22 cellular contexts compared by ENCODE assay signal in genomic region chr1:117598489-117598888, GRCh38.
"Had no signal": no experiment of that assay in that cellular context is flagged by ENCODE, and none has a peak within 500 bp of the region (broad histone marks: within the 10 kb centered on the region; RNA-seq: fewer than 3 reads in every experiment).

No MANE protein-coding gene starts in this region.

- H3K36me3 ChIP-seq: cardiac muscle cell, MG63 had no signal

- H3K4me3 Mint-ChIP-seq: activated CD4-positive, alpha-beta T cell treated with anti-CD3 and anti-CD28 coated beads for 36 hours; activated CD8-positive, alpha-beta T cell treated with anti-CD3 and anti-CD28 coated beads for 36 hours; activated naive CD4-positive, alpha-beta T cell treated with anti-CD3 and anti-CD28 coated beads for 36 hours; activated naive CD8-positive, alpha-beta T cell; activated T-helper 1 cell treated with anti-CD3 and anti-CD28 coated beads, Interleukin-12 subunit alpha, Interleukin-12 subunit beta, Interleukin-2, Interleukin-4 antibody, amounts not matched to agents 30 ng/mL and 10 ng/mL and 1 ng/mL, durations not matched to agents 14 hours and 24 hours and 36 hours; brain had no signal

- H3K27me3 Mint-ChIP-seq: activated CD4-positive, alpha-beta T cell treated with anti-CD3 and anti-CD28 coated beads for 36 hours had no signal

- H3K9me3 Mint-ChIP-seq: activated CD8-positive, alpha-beta T cell treated with anti-CD3 and anti-CD28 coated beads for 36 hours; activated naive CD4-positive, alpha-beta T cell treated with anti-CD3 and anti-CD28 coated beads for 36 hours; activated T-helper 1 cell treated with anti-CD3 and anti-CD28 coated beads, Interleukin-12 subunit alpha, Interleukin-12 subunit beta, Interleukin-2, Interleukin-4 antibody, amounts not matched to agents 30 ng/mL and 10 ng/mL and 1 ng/mL, durations not matched to agents 14 hours and 24 hours and 36 hours; brain had no signal

- H3K27ac ChIP-seq: cardiac muscle cell, VCaP had no signal

- ATAC-seq: activated CD4-positive, alpha-beta T cell treated with anti-CD3 and anti-CD28 coated beads for 36 hours; activated CD8-positive, alpha-beta T cell treated with anti-CD3 and anti-CD28 coated beads for 36 hours; PC-3 had no signal

- H3K9me3 ChIP-seq: MG63 had no signal

- H3K27ac Mint-ChIP-seq: activated CD4-positive, alpha-beta T cell treated with anti-CD3 and anti-CD28 coated beads for 36 hours; activated CD8-positive, alpha-beta T cell treated with anti-CD3 and anti-CD28 coated beads for 36 hours; activated naive CD4-positive, alpha-beta T cell treated with anti-CD3 and anti-CD28 coated beads for 36 hours; activated naive CD8-positive, alpha-beta T cell; activated T-helper 1 cell treated with anti-CD3 and anti-CD28 coated beads, Interleukin-12 subunit alpha, Interleukin-12 subunit beta, Interleukin-2, Interleukin-4 antibody, amounts not matched to agents 30 ng/mL and 10 ng/mL and 1 ng/mL, durations not matched to agents 14 hours and 24 hours and 36 hours; brain had no signal

- H3K36me3 Mint-ChIP-seq: activated naive CD8-positive, alpha-beta T cell; brain had no signal

- H3K4me1 Mint-ChIP-seq: activated CD4-positive, alpha-beta T cell treated with anti-CD3 and anti-CD28 coated beads for 36 hours; brain had no signal

- H3K27me3 ChIP-seq: MG63 had no signal

- H3K4me3 ChIP-seq: cardiac muscle cell, MG63 had no signal

- DNase-seq: activated CD4-positive, alpha-beta T cell treated with anti-CD3 and anti-CD28 coated beads for 36 hours; activated CD4-positive, alpha-beta T cell treated with anti-CD3 and anti-CD28 coated beads, Interleukin-2, amount 50 U/mL, for 1 hour; activated CD8-positive, alpha-beta memory T cell treated with anti-CD3 and anti-CD28 coated beads, Interleukin-2, amount 50 U/mL, for 4 hours; activated CD8-positive, alpha-beta T cell treated with anti-CD3 and anti-CD28 coated beads for 36 hours; activated gamma-delta T cell; activated naive CD4-positive, alpha-beta T cell treated with anti-CD3 and anti-CD28 coated beads for 36 hours; amygdala; MG63; NCI-H1105; NCI-H1436 treated with DMSO at 0.1 percent for 48 hours; NCI-H187; NCI-H2081; NCI-H510A treated with DMSO at 0.1 percent for 48 hours; PC-3; SIG-M5; T-helper 2 cell; T1000 had no signal
